25 cellular contexts compared by ENCODE assay signal in genomic region chr4:148327683-148328082, GRCh38.
"Had no signal": no experiment of that assay in that cellular context is flagged by ENCODE, and none has a peak within 500 bp of the region (broad histone marks: within the 10 kb centered on the region; RNA-seq: fewer than 3 reads in every experiment).

No MANE protein-coding gene starts in this region.

- H3K27me3 ChIP-seq: heart left ventricle, left lung, neural progenitor cell, neutrophil, right atrium auricular region, right lobe of liver, tibial nerve, vagina had no signal

- H3K27ac ChIP-seq: heart left ventricle, left lung, lower lobe of right lung, neural progenitor cell, neutrophil, parathyroid adenoma, right atrium auricular region, right lobe of liver, tibial nerve, vagina had no signal

- H3K4me3 ChIP-seq: heart left ventricle, left lung, lower lobe of right lung, neural progenitor cell, right atrium auricular region, right lobe of liver, smooth muscle cell, tibial nerve, vagina had no signal

- H2AFZ ChIP-seq: parathyroid adenoma had no signal

- H3K36me3 ChIP-seq: heart left ventricle, left lung, lower lobe of right lung, neural progenitor cell, neutrophil, right atrium auricular region, right lobe of liver, tibial nerve, vagina had no signal

- H3K9me3 ChIP-seq: heart left ventricle, left lung, lower lobe of right lung, neutrophil, right atrium auricular region, right lobe of liver, tibial nerve, vagina had no signal

- H3K27ac Mint-ChIP-seq: natural killer cell, nephron progenitor cell, neural progenitor cell, progenitor cell of endocrine pancreas, type B pancreatic cell had no signal

- H3K9ac ChIP-seq: neural progenitor cell, parathyroid adenoma had no signal

- H3K36me3 Mint-ChIP-seq: natural killer cell had no signal

- H3K4me3 Mint-ChIP-seq: naive B cell, natural killer cell, nephron progenitor cell, neural progenitor cell, type B pancreatic cell had no signal

- H3K4me1 Mint-ChIP-seq: natural killer cell had no signal

- H3K27me3 Mint-ChIP-seq: naive B cell, progenitor cell of endocrine pancreas, type B pancreatic cell had no signal

- ATAC-seq: left lung, lower lobe of right lung, natural killer cell had no signal

- H3K4me2 ChIP-seq: neural progenitor cell, smooth muscle cell had no signal

- H3K4me1 ChIP-seq: left lung, lower lobe of right lung, neural progenitor cell, parathyroid adenoma, right lobe of liver had no signal

- DNase-seq: heart left ventricle; islet precursor cell; left lung; lower lobe of right lung; mammary epithelial cell; mesenchymal stem cell; naive B cell; natural killer cell; nephron progenitor cell; occipital lobe; right lobe of liver; stimulated activated CD4-positive, alpha-beta T cell treated with anti-CD3 and anti-CD28 coated beads, Interleukin-1b, Interleukin-23, amount 100 ng/mL, for 48 hours; stimulated activated CD4-positive, alpha-beta T cell treated with anti-CD3 and anti-CD28 coated beads, Interleukin-2, amount 100 ng/mL, for 48 hours; stimulated activated CD4-positive, alpha-beta T cell treated with anti-CD3 and anti-CD28 coated beads, Interleukin-4, amount 100 ng/mL, for 4 hours; stimulated activated naive CD4-positive, alpha-beta T cell treated with Interleukin-2 at 50 U/mL for 16 hours; substantia nigra had no signal
